ENCODE assay signal across 14 cellular contexts in genomic region chr10:6223981-6224380, GRCh38.
"Had no signal": no experiment of that assay in that cellular context is flagged by ENCODE, and none has a peak within 500 bp of the region (broad histone marks: within the 10 kb centered on the region; RNA-seq: fewer than 3 reads in every experiment).

No MANE protein-coding gene starts in this region.

- H3K4me1 ChIP-seq: lower lobe of right lung, spleen had no signal

- H3K9me3 Mint-ChIP-seq: T-cell had no signal

- DNase-seq: activated CD4-positive, alpha-beta T cell treated with anti-CD3 and anti-CD28 coated beads for 4 hours; caudate nucleus; cortex of kidney; effector CD8-positive, alpha-beta T cell; hippocampal formation; lower lobe of right lung; midbrain; spleen; stimulated activated CD4-positive, alpha-beta T cell treated with anti-CD3 and anti-CD28 coated beads, Interleukin-1b, Interleukin-23, amount 100 ng/mL, for 48 hours; stimulated activated naive CD4-positive, alpha-beta T cell treated with Interleukin-2 at 50 U/mL for 16 hours; T-cell had no signal

- H3K4me3 Mint-ChIP-seq: T-cell had no signal

- ATAC-seq: lower lobe of right lung, T-cell had no signal

- H3K9me3 ChIP-seq: lower lobe of right lung, prostate gland, spleen had no signal

- H3K27ac Mint-ChIP-seq: T-cell had no signal

- H3K27me3 Mint-ChIP-seq: T-cell had no signal

- H3K27ac ChIP-seq: epithelial cell of prostate, lower lobe of right lung, prostate gland, spleen, VCaP had no signal

- H3K27me3 ChIP-seq: spleen had no signal

- H3K4me3 ChIP-seq: lower lobe of right lung, prostate gland, spleen had no signal
